Comparison of ENCODE assay signal across 25 cellular contexts in genomic region chr15:91444656-91445055, GRCh38.
"Had no signal": no experiment of that assay in that cellular context is flagged by ENCODE, and none has a peak within 500 bp of the region (broad histone marks: within the 10 kb centered on the region; RNA-seq: fewer than 3 reads in every experiment).

No MANE protein-coding gene starts in this region.

- H3K4me3 ChIP-seq: gastroesophageal sphincter, heart left ventricle, hepatocyte, left ventricle myocardium inferior, lower lobe of right lung, pancreas, right atrium auricular region, stomach, thyroid gland, vagina had no signal

- ATAC-seq: esophagus mucosa; gastroesophageal sphincter; heart left ventricle; left colon; lower lobe of right lung; natural killer cell treated with Interleukin-12 subunit alpha and Interleukin-12 subunit beta and Interleukin-15 and Interleukin-18, amount 100 ng/mL, for 72 hours; sciatic nerve; stimulated activated effector memory CD8-positive, alpha-beta T cell treated with anti-CD3 and anti-CD28 coated beads, Interleukin-12 subunit alpha, Interleukin-12 subunit beta, amount 100 ng/mL, for 72 hours had no signal

- H3K4me1 ChIP-seq: gastroesophageal sphincter, heart left ventricle, left ventricle myocardium inferior, lower lobe of right lung, pancreas, right atrium auricular region, thyroid gland, vagina had no signal

- H3K27ac ChIP-seq: epithelial cell of prostate, gastroesophageal sphincter, heart left ventricle, hepatocyte, left ventricle myocardium inferior, lower lobe of right lung, neutrophil, pancreas, right atrium auricular region, stomach, thyroid gland, vagina had no signal

- H3K27ac Mint-ChIP-seq: endodermal cell; natural killer cell treated with Interleukin-12 subunit alpha and Interleukin-12 subunit beta and Interleukin-15 and Interleukin-18, amount 100 ng/mL, for 72 hours; stimulated activated effector memory CD8-positive, alpha-beta T cell treated with anti-CD3 and anti-CD28 coated beads, Interleukin-12 subunit alpha, Interleukin-12 subunit beta, amount 100 ng/mL, for 72 hours had no signal

- H3K9me3 ChIP-seq: lower lobe of right lung, neutrophil, pancreas, right atrium auricular region, thyroid gland, vagina had no signal

- DNase-seq: effector CD8-positive, alpha-beta T cell; endodermal cell; foreskin fibroblast; heart left ventricle; left colon; left ventricle myocardium inferior; lower lobe of right lung; pancreas; stimulated activated CD4-positive, alpha-beta T cell treated with anti-CD3 and anti-CD28 coated beads, Interleukin-2, amount 100 ng/mL, for 24 hours; stimulated activated CD4-positive, alpha-beta T cell treated with anti-CD3 and anti-CD28 coated beads, Interleukin-4, amount 100 ng/mL, for 24 hours; stimulated activated naive CD4-positive, alpha-beta T cell treated with Interleukin-2 at 50 U/mL for 16 hours; stomach; thyroid gland; trophoblast cell had no signal

- H3K36me3 Mint-ChIP-seq: stimulated activated effector memory CD8-positive, alpha-beta T cell treated with anti-CD3 and anti-CD28 coated beads, Interleukin-12 subunit alpha, Interleukin-12 subunit beta, amount 100 ng/mL, for 72 hours had no signal

- H3K79me2 ChIP-seq: hepatocyte had no signal

- H3K4me3 Mint-ChIP-seq: endodermal cell; natural killer cell treated with Interleukin-12 subunit alpha and Interleukin-12 subunit beta and Interleukin-15 and Interleukin-18, amount 100 ng/mL, for 72 hours; neural crest cell; stimulated activated effector memory CD8-positive, alpha-beta T cell treated with anti-CD3 and anti-CD28 coated beads, Interleukin-12 subunit alpha, Interleukin-12 subunit beta, amount 100 ng/mL, for 72 hours had no signal

- H3K4me2 ChIP-seq: hepatocyte had no signal

- H3K27me3 ChIP-seq: heart left ventricle, hepatocyte, pancreas, right atrium auricular region, stomach, thyroid gland, vagina had no signal

- H3K36me3 ChIP-seq: gastroesophageal sphincter, heart left ventricle, left ventricle myocardium inferior, lower lobe of right lung, neutrophil, pancreas, right atrium auricular region, stomach, thyroid gland, vagina had no signal

- H3K4me1 Mint-ChIP-seq: endodermal cell; stimulated activated effector memory CD8-positive, alpha-beta T cell treated with anti-CD3 and anti-CD28 coated beads, Interleukin-12 subunit alpha, Interleukin-12 subunit beta, amount 100 ng/mL, for 72 hours had no signal

- H2AFZ ChIP-seq: hepatocyte had no signal
